28 cellular contexts compared by ENCODE assay signal in genomic region chr10:131697461-131698128, GRCh38.
DNase-seq lines count a peak whose midpoint lies in the region; ATAC-seq and TF ChIP-seq lines count a peak whose summit lies in the region.
"Had no signal": no experiment of that assay in that cellular context is flagged by ENCODE, and none has a peak within 500 bp of the region (broad histone marks: within the 10 kb centered on the region; RNA-seq: fewer than 3 reads in every experiment).

No MANE protein-coding gene starts in this region.

- no CpG with 5 or more reads among the region's 21 CpGs for WGBS in H9 (ENCODE audit: extremely low coverage, insufficient read length, low lambda C conversion rate)

- H3K14ac ChIP-seq in H9 (ENCODE audit: insufficient read depth, low read length) = no peak overlapping the region

- H3K27me3 Mint-ChIP-seq in H9 (ENCODE audit: low read depth) = peaks cover 2% of the 10 kb centered on the region; the same call in 1 of the 2 replicates
- H3K27me3 Mint-ChIP-seq in activated CD8-positive, alpha-beta memory T cell treated with anti-CD3 and anti-CD28 coated beads, Interleukin-2, amount 10 ng/mL, durations not matched to agents 7 days and 5 days = no peaks in the 10 kb centered on the region
- H3K27me3 Mint-ChIP-seq: activated CD4-positive, alpha-beta T cell treated with anti-CD3 and anti-CD28 coated beads, Interleukin-2, amount 10 ng/mL, durations not matched to agents 24 days and 14 days had no signal

- H3K27me3 ChIP-seq in H9 (ENCODE audit: insufficient read depth, low read length) (no peaks in the 10 kb centered on the region), colonic mucosa (no peaks in the 10 kb centered on the region)
- H3K27me3 ChIP-seq: right atrium auricular region had no signal

- H3K9me3 Mint-ChIP-seq in H9 = no peaks in the 10 kb centered on the region; a peak in 2 of 5 replicates
- H3K9me3 Mint-ChIP-seq in activated CD8-positive, alpha-beta memory T cell treated with anti-CD3 and anti-CD28 coated beads, Interleukin-2, amount 10 ng/mL, durations not matched to agents 7 days and 5 days (ENCODE audit: low read depth) = no peaks in the 10 kb centered on the region
- H3K9me3 Mint-ChIP-seq: activated CD4-positive, alpha-beta T cell treated with anti-CD3 and anti-CD28 coated beads, Interleukin-2, amount 10 ng/mL, durations not matched to agents 24 days and 14 days; activated T-helper 1 cell treated with anti-CD3 and anti-CD28 coated beads, Interleukin-12 subunit alpha, Interleukin-12 subunit beta, Interleukin-2, Interleukin-4 antibody, amounts not matched to agents 30 ng/mL and 10 ng/mL and 1 ng/mL, durations not matched to agents 14 hours and 24 hours and 36 hours had no signal

- H2BK12ac ChIP-seq in H9 (ENCODE audit: insufficient read length, low read depth, low read length) = no peak overlapping the region

- DNase-seq in DMS153 (lab: John Stamatoyannopoulos, UW) (peak; percentile 77), H9 (peak; percentile 12), mucosa of descending colon (peak in 1 of 3 donors; percentile 9), colonic mucosa (no peak)
- peak; percentile 33 for DNase-seq in activated CD8-positive, alpha-beta memory T cell treated with anti-CD3 and anti-CD28 coated beads, Interleukin-2, amount 10 ng/mL, durations not matched to agents 7 days and 5 days
- DNase-seq: activated CD4-positive, alpha-beta T cell treated with anti-CD3 and anti-CD28 coated beads, Interleukin-2, amount 10 ng/mL, durations not matched to agents 24 days and 14 days; activated naive CD4-positive, alpha-beta T cell treated with anti-CD3 and anti-CD28 coated beads, Interleukin-2, amount 10 ng/mL, durations not matched to agents 7 days and 5 days; amygdala; C1 segment of cervical spinal cord; COR-L47; DMS79; effector CD8-positive, alpha-beta T cell; GF-D8; SHP77; stimulated activated CD4-positive, alpha-beta T cell treated with anti-CD3 and anti-CD28 coated beads, Interleukin-12 subunit alpha, Interleukin-12 subunit beta, amount 100 ng/mL, for 4 hours; stimulated activated CD4-positive, alpha-beta T cell treated with anti-CD3 and anti-CD28 coated beads, Interleukin-4, amount 100 ng/mL, for 1 hour; substantia nigra; T1000; WERI-Rb-1 had no signal

- H3K36me3 ChIP-seq in mucosa of descending colon (ENCODE audit: low read depth) = no peaks in the 10 kb centered on the region
- H3K36me3 ChIP-seq in colonic mucosa = no peaks in the 10 kb centered on the region
- H3K36me3 ChIP-seq: heart left ventricle, right atrium auricular region, WERI-Rb-1 had no signal

- H4K8ac ChIP-seq in H9 (replicated peaks; ENCODE audit: insufficient read length, low read depth, low read length) = no peak overlapping the region

- H3K56ac ChIP-seq in H9 (ENCODE audit: insufficient read length, low read depth, low read length) = no peak overlapping the region

- H2BK120ac ChIP-seq in H9 (ENCODE audit: low read depth, low read length, poor library complexity, severe bottlenecking) = no peak overlapping the region

- TF ChIP-seq POLR2A in GM18505 (IDR thresholded peaks at IDR 0.05; ENCODE audit: borderline replicate concordance, extremely low read depth, insufficient read depth, insufficient read length) = no peak

- no peak overlapping the region for H3K27ac Mint-ChIP-seq in H9
- H3K27ac Mint-ChIP-seq in activated CD8-positive, alpha-beta memory T cell treated with anti-CD3 and anti-CD28 coated beads, Interleukin-2, amount 10 ng/mL, durations not matched to agents 7 days and 5 days = no peak overlapping the region
- H3K27ac Mint-ChIP-seq: activated CD4-positive, alpha-beta T cell treated with anti-CD3 and anti-CD28 coated beads, Interleukin-2, amount 10 ng/mL, durations not matched to agents 24 days and 14 days; activated naive CD4-positive, alpha-beta T cell treated with anti-CD3 and anti-CD28 coated beads, Interleukin-2, amount 10 ng/mL, durations not matched to agents 7 days and 5 days; activated T-helper 1 cell treated with anti-CD3 and anti-CD28 coated beads, Interleukin-12 subunit alpha, Interleukin-12 subunit beta, Interleukin-2, Interleukin-4 antibody, amounts not matched to agents 30 ng/mL and 10 ng/mL and 1 ng/mL, durations not matched to agents 14 hours and 24 hours and 36 hours; IgD-negative memory B cell had no signal

- H3K9ac ChIP-seq in H9 (ENCODE audit: extremely low read depth, insufficient read length, low read length) (no peak overlapping the region), colonic mucosa (ENCODE audit: low read depth in 2 of 2, low read length in 2 of 2) (no peak overlapping the region)
- H3K9ac ChIP-seq: parathyroid adenoma had no signal

- intact Hi-C loops in mucosa of descending colon (cut with DNase I, micrococcal nuclease) (no loop called here), colonic mucosa (cut with DNase I) (no loop called here)

- no peak overlapping the region for H3K4ac ChIP-seq in H9 (ENCODE audit: low read depth, low read length)

- no peak overlapping the region for H3K4me2 ChIP-seq in H9 (ENCODE audit: insufficient read depth, insufficient read length, low read length)

- no peak overlapping the region for H3K4me3 ChIP-seq in mucosa of descending colon
- no peak overlapping the region for H3K4me3 ChIP-seq in colonic mucosa
- H3K4me3 ChIP-seq: heart left ventricle, right atrium auricular region had no signal

- H4K91ac ChIP-seq in H9 (ENCODE audit: insufficient read length, low read depth, low read length) = no peak overlapping the region

- no peak overlapping the region for H4K5ac ChIP-seq in H9 (ENCODE audit: insufficient read length, low read depth, low read length)

- ATAC-seq in activated CD8-positive, alpha-beta memory T cell treated with anti-CD3 and anti-CD28 coated beads, Interleukin-2, amount 10 ng/mL, durations not matched to agents 7 days and 5 days = no peak
- ATAC-seq in mucosa of descending colon (peak; percentile 46), GM21367 (IDR thresholded peaks at IDR 0.05; ENCODE audit: unreplicated experiment) (no peak), HG03354 (IDR thresholded peaks at IDR 0.05; ENCODE audit: poor library complexity, severe bottlenecking, unreplicated experiment) (no peak), GM18505 (IDR thresholded peaks at IDR 0.05; ENCODE audit: unreplicated experiment) (no peak)
- ATAC-seq: heart left ventricle had no signal

- no peak overlapping the region for H3T11ph ChIP-seq in H9 (ENCODE audit: low read length)

- no peak overlapping the region for H2BK15ac ChIP-seq in H9 (ENCODE audit: low read depth, low read length)

- H3K27ac ChIP-seq in H9 (ENCODE audit: insufficient read length, low read depth, low read length) = no peak overlapping the region
- no peak overlapping the region for H3K27ac ChIP-seq in colonic mucosa
- H3K27ac ChIP-seq: heart left ventricle, parathyroid adenoma, right atrium auricular region, WERI-Rb-1 had no signal

- no peak overlapping the region for H3K4me3 Mint-ChIP-seq in H9
- H3K4me3 Mint-ChIP-seq in activated CD8-positive, alpha-beta memory T cell treated with anti-CD3 and anti-CD28 coated beads, Interleukin-2, amount 10 ng/mL, durations not matched to agents 7 days and 5 days = no peak overlapping the region
- H3K4me3 Mint-ChIP-seq: activated CD4-positive, alpha-beta T cell treated with anti-CD3 and anti-CD28 coated beads, Interleukin-2, amount 10 ng/mL, durations not matched to agents 24 days and 14 days; activated naive CD4-positive, alpha-beta T cell treated with anti-CD3 and anti-CD28 coated beads, Interleukin-2, amount 10 ng/mL, durations not matched to agents 7 days and 5 days; activated T-helper 1 cell treated with anti-CD3 and anti-CD28 coated beads, Interleukin-12 subunit alpha, Interleukin-12 subunit beta, Interleukin-2, Interleukin-4 antibody, amounts not matched to agents 30 ng/mL and 10 ng/mL and 1 ng/mL, durations not matched to agents 14 hours and 24 hours and 36 hours; IgD-negative memory B cell; neural crest cell had no signal

- H2BK20ac ChIP-seq in H9 (ENCODE audit: low read depth, low read length, poor library complexity, severe bottlenecking) = no peak overlapping the region

- H4K20me1 ChIP-seq in H9 (ENCODE audit: control insufficient read depth, insufficient read depth, insufficient read length) = no peaks in the 10 kb centered on the region

- H3K9me3 ChIP-seq in H9 (ENCODE audit: control insufficient read depth, low read depth, low read length) (no peaks in the 10 kb centered on the region), mucosa of descending colon (no peaks in the 10 kb centered on the region), colonic mucosa (no peaks in the 10 kb centered on the region)
- H3K9me3 ChIP-seq: heart left ventricle, right atrium auricular region had no signal

- H2BK5ac ChIP-seq in H9 (ENCODE audit: insufficient read length, low read length) = no peak overlapping the region

- H3K4me1 ChIP-seq in H9 (ENCODE audit: insufficient read depth, low read length) (no peaks in the 10 kb centered on the region), mucosa of descending colon (ENCODE audit: low read depth) (no peaks in the 10 kb centered on the region), colonic mucosa (no peaks in the 10 kb centered on the region)
- H3K4me1 ChIP-seq: heart left ventricle, parathyroid adenoma, right atrium auricular region had no signal

- CTCF ChIA-PET in activated CD8-positive, alpha-beta memory T cell treated with anti-CD3 and anti-CD28 coated beads, Interleukin-2, amount 10 ng/mL, durations not matched to agents 7 days and 5 days (lab: Charles Lee) = no interaction called here

- no peak for TF ChIP-seq CTCF in H9 (conservative IDR thresholded peaks at IDR 0.05)
- no peak for TF ChIP-seq CTCF in mucosa of descending colon (IDR thresholded peaks at IDR 0.05)
- no peak for TF ChIP-seq CTCF in colonic mucosa (IDR thresholded peaks at IDR 0.05)

- peaks cover 0 to 2% of the 10 kb centered on the region in 2 experiments; a peak in 1 of 4 replicates for H3K4me1 Mint-ChIP-seq in H9
- H3K4me1 Mint-ChIP-seq in activated CD8-positive, alpha-beta memory T cell treated with anti-CD3 and anti-CD28 coated beads, Interleukin-2, amount 10 ng/mL, durations not matched to agents 7 days and 5 days = no peaks in the 10 kb centered on the region
- H3K4me1 Mint-ChIP-seq: activated CD4-positive, alpha-beta T cell treated with anti-CD3 and anti-CD28 coated beads, Interleukin-2, amount 10 ng/mL, durations not matched to agents 24 days and 14 days; activated naive CD4-positive, alpha-beta T cell treated with anti-CD3 and anti-CD28 coated beads, Interleukin-2, amount 10 ng/mL, durations not matched to agents 7 days and 5 days had no signal

- H3K36me3 Mint-ChIP-seq in H9 (ENCODE audit: insufficient read depth in 1 of 3, low read depth in 3 of 3) = no peaks in the 10 kb centered on the region
- H3K36me3 Mint-ChIP-seq in activated CD8-positive, alpha-beta memory T cell treated with anti-CD3 and anti-CD28 coated beads, Interleukin-2, amount 10 ng/mL, durations not matched to agents 7 days and 5 days = no peaks in the 10 kb centered on the region
- H3K36me3 Mint-ChIP-seq: activated naive CD4-positive, alpha-beta T cell treated with anti-CD3 and anti-CD28 coated beads, Interleukin-2, amount 10 ng/mL, durations not matched to agents 7 days and 5 days; IgD-negative memory B cell had no signal

- no peaks in the 10 kb centered on the region for H3K79me1 ChIP-seq in H9 (ENCODE audit: insufficient read depth, low read depth, low read length, poor library complexity, severe bottlenecking)

- no peak overlapping the region for H2AFZ ChIP-seq in H9 (ENCODE audit: low read length)
- H2AFZ ChIP-seq: parathyroid adenoma had no signal

- no peak overlapping the region for H3K23ac ChIP-seq in H9 (ENCODE audit: insufficient read length, low read depth, low read length)

- no peaks in the 10 kb centered on the region for H3K23me2 ChIP-seq in H9 (ENCODE audit: insufficient read length, low read depth, low read length, poor library complexity, severe bottlenecking)

- no peak overlapping the region for H3K18ac ChIP-seq in H9 (ENCODE audit: insufficient read length, low read depth, low read length)

- H2AK5ac ChIP-seq in H9 (ENCODE audit: insufficient read length, low read length) = no peak overlapping the region

- no peaks in the 10 kb centered on the region for H3K79me2 ChIP-seq in H9 (ENCODE audit: insufficient read depth, low read length)
- H3K79me2 ChIP-seq: parathyroid adenoma had no signal
